Comparison of ENCODE assay signal across 1 cellular context in the genomic region with DNA sequence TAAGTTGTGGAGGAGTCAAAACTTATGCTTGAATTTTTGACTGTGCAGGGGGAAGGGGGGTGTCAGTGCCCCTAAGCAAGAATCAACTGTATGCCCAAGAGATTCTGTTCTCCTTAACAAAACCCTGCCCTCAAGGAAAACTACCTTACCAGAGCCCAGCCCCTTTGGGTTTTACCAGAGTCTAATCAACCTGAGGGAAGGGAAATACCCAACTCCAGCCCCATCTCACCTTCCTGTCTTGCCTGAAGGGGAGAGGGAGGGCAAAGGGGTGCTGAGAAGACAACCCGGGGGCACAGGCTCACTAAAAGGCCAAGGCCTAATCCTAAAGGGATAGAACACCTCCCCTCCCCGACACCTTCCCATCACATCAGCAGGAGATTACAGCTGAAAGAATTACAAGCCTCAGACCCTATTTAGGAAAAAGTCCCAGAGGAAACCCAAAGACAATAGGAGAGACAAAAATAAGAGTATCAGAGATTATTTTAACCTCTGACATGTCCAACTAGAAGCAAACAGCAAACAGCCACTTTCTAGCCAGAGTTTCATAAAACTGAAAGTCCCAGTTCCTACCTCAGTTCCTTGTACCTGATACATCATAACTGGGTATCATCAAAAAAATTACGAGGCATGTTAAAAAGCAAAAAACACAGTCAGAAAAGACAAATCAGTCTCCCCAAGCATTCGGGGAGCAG.
TF ChIP-seq lines count a peak whose summit lies in the region.

No MANE protein-coding gene starts in this region.

TF ChIP-seq in GM23338, 12 proteins besides CTCF, POLR2A, EP300 and RAD21 (continued from another document):
- TF ChIP-seq, protein P1, sequence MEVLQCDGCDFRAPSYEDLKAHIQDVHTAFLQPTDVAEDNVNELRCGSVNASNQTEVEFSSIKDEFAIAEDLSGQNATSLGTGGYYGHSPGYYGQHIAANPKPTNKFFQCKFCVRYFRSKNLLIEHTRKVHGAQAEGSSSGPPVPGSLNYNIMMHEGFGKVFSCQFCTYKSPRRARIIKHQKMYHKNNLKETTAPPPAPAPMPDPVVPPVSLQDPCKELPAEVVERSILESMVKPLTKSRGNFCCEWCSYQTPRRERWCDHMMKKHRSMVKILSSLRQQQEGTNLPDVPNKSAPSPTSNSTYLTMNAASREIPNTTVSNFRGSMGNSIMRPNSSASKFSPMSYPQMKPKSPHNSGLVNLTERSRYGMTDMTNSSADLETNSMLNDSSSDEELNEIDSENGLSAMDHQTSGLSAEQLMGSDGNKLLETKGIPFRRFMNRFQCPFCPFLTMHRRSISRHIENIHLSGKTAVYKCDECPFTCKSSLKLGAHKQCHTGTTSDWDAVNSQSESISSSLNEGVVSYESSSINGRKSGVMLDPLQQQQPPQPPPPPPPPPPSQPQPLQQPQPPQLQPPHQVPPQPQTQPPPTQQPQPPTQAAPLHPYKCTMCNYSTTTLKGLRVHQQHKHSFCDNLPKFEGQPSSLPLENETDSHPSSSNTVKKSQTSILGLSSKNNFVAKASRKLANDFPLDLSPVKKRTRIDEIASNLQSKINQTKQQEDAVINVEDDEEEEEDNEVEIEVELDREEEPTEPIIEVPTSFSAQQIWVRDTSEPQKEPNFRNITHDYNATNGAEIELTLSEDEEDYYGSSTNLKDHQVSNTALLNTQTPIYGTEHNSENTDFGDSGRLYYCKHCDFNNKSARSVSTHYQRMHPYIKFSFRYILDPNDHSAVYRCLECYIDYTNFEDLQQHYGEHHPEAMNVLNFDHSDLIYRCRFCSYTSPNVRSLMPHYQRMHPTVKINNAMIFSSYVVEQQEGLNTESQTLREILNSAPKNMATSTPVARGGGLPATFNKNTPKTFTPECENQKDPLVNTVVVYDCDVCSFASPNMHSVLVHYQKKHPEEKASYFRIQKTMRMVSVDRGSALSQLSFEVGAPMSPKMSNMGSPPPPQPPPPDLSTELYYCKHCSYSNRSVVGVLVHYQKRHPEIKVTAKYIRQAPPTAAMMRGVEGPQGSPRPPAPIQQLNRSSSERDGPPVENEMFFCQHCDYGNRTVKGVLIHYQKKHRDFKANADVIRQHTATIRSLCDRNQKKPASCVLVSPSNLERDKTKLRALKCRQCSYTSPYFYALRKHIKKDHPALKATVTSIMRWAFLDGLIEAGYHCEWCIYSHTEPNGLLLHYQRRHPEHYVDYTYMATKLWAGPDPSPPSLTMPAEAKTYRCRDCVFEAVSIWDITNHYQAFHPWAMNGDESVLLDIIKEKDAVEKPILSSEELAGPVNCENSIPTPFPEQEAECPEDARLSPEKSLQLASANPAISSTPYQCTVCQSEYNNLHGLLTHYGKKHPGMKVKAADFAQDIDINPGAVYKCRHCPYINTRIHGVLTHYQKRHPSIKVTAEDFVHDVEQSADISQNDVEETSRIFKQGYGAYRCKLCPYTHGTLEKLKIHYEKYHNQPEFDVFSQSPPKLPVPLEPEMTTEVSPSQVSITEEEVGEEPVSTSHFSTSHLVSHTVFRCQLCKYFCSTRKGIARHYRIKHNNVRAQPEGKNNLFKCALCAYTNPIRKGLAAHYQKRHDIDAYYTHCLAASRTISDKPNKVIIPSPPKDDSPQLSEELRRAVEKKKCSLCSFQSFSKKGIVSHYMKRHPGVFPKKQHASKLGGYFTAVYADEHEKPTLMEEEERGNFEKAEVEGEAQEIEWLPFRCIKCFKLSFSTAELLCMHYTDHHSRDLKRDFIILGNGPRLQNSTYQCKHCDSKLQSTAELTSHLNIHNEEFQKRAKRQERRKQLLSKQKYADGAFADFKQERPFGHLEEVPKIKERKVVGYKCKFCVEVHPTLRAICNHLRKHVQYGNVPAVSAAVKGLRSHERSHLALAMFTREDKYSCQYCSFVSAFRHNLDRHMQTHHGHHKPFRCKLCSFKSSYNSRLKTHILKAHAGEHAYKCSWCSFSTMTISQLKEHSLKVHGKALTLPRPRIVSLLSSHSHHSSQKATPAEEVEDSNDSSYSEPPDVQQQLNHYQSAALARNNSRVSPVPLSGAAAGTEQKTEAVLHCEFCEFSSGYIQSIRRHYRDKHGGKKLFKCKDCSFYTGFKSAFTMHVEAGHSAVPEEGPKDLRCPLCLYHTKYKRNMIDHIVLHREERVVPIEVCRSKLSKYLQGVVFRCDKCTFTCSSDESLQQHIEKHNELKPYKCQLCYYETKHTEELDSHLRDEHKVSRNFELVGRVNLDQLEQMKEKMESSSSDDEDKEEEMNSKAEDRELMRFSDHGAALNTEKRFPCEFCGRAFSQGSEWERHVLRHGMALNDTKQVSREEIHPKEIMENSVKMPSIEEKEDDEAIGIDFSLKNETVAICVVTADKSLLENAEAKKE (CRISPR knock-in tag; IDR thresholded peaks at IDR 0.05), result no peak
- TF ChIP-seq NANOG (IDR thresholded peaks at IDR 0.05; ENCODE audit: borderline replicate concordance) (no peak), ETS1 (IDR thresholded peaks at IDR 0.05) (no peak), EZH2phosphoT487 (IDR thresholded peaks at IDR 0.05; ENCODE audit: unreplicated experiment) (no peak), CREB1 (CRISPR knock-in tag; IDR thresholded peaks at IDR 0.05; ENCODE audit: low read depth) (no peak), ZNF114 (CRISPR knock-in tag; IDR thresholded peaks at IDR 0.05) (no peak)
